ENCODE assay signal across 23 cellular contexts in the genomic region with DNA sequence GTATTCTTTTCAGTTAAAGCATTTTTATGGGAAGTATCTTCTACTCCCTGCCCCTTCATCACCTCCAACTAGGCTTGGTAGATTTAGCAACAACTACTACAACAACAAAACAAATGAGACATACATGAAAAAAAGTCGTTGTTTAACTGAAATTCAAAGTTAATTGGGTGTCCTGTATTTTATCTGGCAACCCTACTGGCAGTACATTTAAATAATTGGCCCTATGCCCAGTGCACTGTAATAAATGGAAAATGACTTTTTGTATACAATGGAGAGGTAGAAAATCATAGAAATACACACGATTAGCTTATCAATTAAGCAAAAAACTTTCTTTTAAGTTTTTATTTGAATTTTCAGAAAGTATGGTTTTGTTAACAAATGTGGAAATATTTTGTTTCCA. TPM values are rescaled to one million over a fixed set of nuclear protein-coding genes. Genes with fewer than 3 reads are reported as not detected.
DNase-seq lines count a peak whose midpoint lies in the region; ATAC-seq and TF ChIP-seq lines count a peak whose summit lies in the region.
"Had no signal": no experiment of that assay in that cellular context is flagged by ENCODE, and none has a peak within 500 bp of the region (broad histone marks: within the 10 kb centered on the region; RNA-seq: fewer than 3 reads in every experiment).

No MANE protein-coding gene starts in this region.

- no peak overlapping the region for H3K27ac ChIP-seq in body of pancreas
- H3K27ac ChIP-seq: skin epidermis, stomach had no signal

- TF ChIP-seq POLR2A in body of pancreas (IDR thresholded peaks at IDR 0.05) = no peak

- H3K9me3 ChIP-seq in body of pancreas = no peaks in the 10 kb centered on the region
- H3K9me3 ChIP-seq: stomach had no signal

- H3K36me3 Mint-ChIP-seq in activated T-cell treated with anti-CD3 and anti-CD28 coated beads, Interleukin-2, amount 50 U/mL, for 24 hours (ENCODE audit: low read depth) = no peaks in the 10 kb centered on the region
- H3K36me3 Mint-ChIP-seq: activated CD8-positive, alpha-beta memory T cell treated with anti-CD3 and anti-CD28 coated beads, Interleukin-2, amount 10 ng/mL, durations not matched to agents 7 days and 5 days had no signal

- H3K9me3 Mint-ChIP-seq in activated T-cell treated with anti-CD3 and anti-CD28 coated beads, Interleukin-2, amount 50 U/mL, for 24 hours = no peaks in the 10 kb centered on the region
- H3K9me3 Mint-ChIP-seq: activated T-helper 2 cell treated with anti-CD3 and anti-CD28 coated beads, Interferon-gamma antibody, Interleukin-2, Interleukin-4, amounts not matched to agents 10 μg/mL and 5 μg/mL and 100 μg/mL, durations not matched to agents 14 hours and 24 hours and 36 hours; central memory CD8-positive, alpha-beta T cell; H9; nephron progenitor cell had no signal

- H3K36me3 ChIP-seq in body of pancreas (replicated peaks in 1 of 2; ENCODE audit: insufficient read depth in 1 of 2, low read depth in 2 of 2) = no peaks in the 10 kb centered on the region
- H3K36me3 ChIP-seq: stomach had no signal

- H3K27me3 Mint-ChIP-seq in activated T-cell treated with anti-CD3 and anti-CD28 coated beads, Interleukin-2, amount 50 U/mL, for 24 hours = peaks cover 36% of the 10 kb centered on the region

- 20 to 33% methylated on average over 2 of the region's 2 CpGs for WGBS in body of pancreas, 2 donors

- H3K4me3 ChIP-seq in epithelial cell of esophagus (ENCODE audit: low read length) = no peak overlapping the region
- no peak overlapping the region for H3K4me3 ChIP-seq in body of pancreas
- H3K4me3 ChIP-seq: skin epidermis, stomach had no signal

- DNase-seq in DMS 273 (lab: John Stamatoyannopoulos, UW; ENCODE audit: unreplicated experiment) = peak; percentile 59
- DNase-seq in DMS 273 treated with DMSO at 0.1 percent for 48 hours (lab: John Stamatoyannopoulos, UW) = no peak
- peak; percentile 16 for DNase-seq in H4 (ENCODE audit: low spot score)
- peak; percentile 38 for DNase-seq in OCI-M1 (lab: John Stamatoyannopoulos, UW)
- DNase-seq in epithelial cell of esophagus (ENCODE audit: low read depth) = peak; percentile 6
- DNase-seq in D341Med (ENCODE audit: low spot score) = no peak
- DNase-seq in body of pancreas = no peak
- no peak for DNase-seq in activated T-cell treated with anti-CD3 and anti-CD28 coated beads, Interleukin-2, amount 50 U/mL, for 24 hours
- DNase-seq: 8988T; activated CD4-positive, alpha-beta T cell treated with anti-CD3 and anti-CD28 coated beads for 48 hours; activated CD8-positive, alpha-beta memory T cell treated with anti-CD3 and anti-CD28 coated beads, Interleukin-2, amount 10 ng/mL, durations not matched to agents 7 days and 5 days; effector memory CD4-positive, alpha-beta T cell; H9; head of caudate nucleus; nephron progenitor cell; posterior cingulate gyrus; stimulated activated CD4-positive, alpha-beta T cell treated with anti-CD3 and anti-CD28 coated beads, Interleukin-2, amount 100 ng/mL, for 48 hours; stomach; trophoblast cell had no signal

- intact Hi-C loops in body of pancreas (cut with DNase I) = no loop called here

- H3K27me3 ChIP-seq in body of pancreas = peaks cover 0 to 3% of the 10 kb centered on the region in 2 donors
- H3K27me3 ChIP-seq: stomach had no signal

- no peaks in the 10 kb centered on the region for H3K4me1 Mint-ChIP-seq in activated T-cell treated with anti-CD3 and anti-CD28 coated beads, Interleukin-2, amount 50 U/mL, for 24 hours (ENCODE audit: low read depth)
- H3K4me1 Mint-ChIP-seq: activated CD8-positive, alpha-beta memory T cell treated with anti-CD3 and anti-CD28 coated beads, Interleukin-2, amount 10 ng/mL, durations not matched to agents 7 days and 5 days; central memory CD8-positive, alpha-beta T cell; nephron progenitor cell had no signal

- TF ChIP-seq CTCF in epithelial cell of esophagus (IDR thresholded peaks at IDR 0.05; ENCODE audit: insufficient read depth, low read depth, low read length, missing control alignments) (no peak), body of pancreas (IDR thresholded peaks at IDR 0.05) (no peak)

- H3K4me1 ChIP-seq in body of pancreas = no peaks in the 10 kb centered on the region

- H3K4me3 Mint-ChIP-seq in activated T-cell treated with anti-CD3 and anti-CD28 coated beads, Interleukin-2, amount 50 U/mL, for 24 hours = no peak overlapping the region
- H3K4me3 Mint-ChIP-seq: activated CD8-positive, alpha-beta memory T cell treated with anti-CD3 and anti-CD28 coated beads, Interleukin-2, amount 10 ng/mL, durations not matched to agents 7 days and 5 days; central memory CD8-positive, alpha-beta T cell; H9; nephron progenitor cell had no signal

- no peak overlapping the region for H3K27ac Mint-ChIP-seq in activated T-cell treated with anti-CD3 and anti-CD28 coated beads, Interleukin-2, amount 50 U/mL, for 24 hours
- H3K27ac Mint-ChIP-seq: activated CD8-positive, alpha-beta memory T cell treated with anti-CD3 and anti-CD28 coated beads, Interleukin-2, amount 10 ng/mL, durations not matched to agents 7 days and 5 days; activated T-helper 2 cell treated with anti-CD3 and anti-CD28 coated beads, Interferon-gamma antibody, Interleukin-2, Interleukin-4, amounts not matched to agents 10 μg/mL and 5 μg/mL and 100 μg/mL, durations not matched to agents 14 hours and 24 hours and 36 hours; H9; nephron progenitor cell had no signal

- no peak for ATAC-seq in body of pancreas
- ATAC-seq: activated CD8-positive, alpha-beta memory T cell treated with anti-CD3 and anti-CD28 coated beads, Interleukin-2, amount 10 ng/mL, durations not matched to agents 7 days and 5 days; left lobe of liver had no signal

RNA-seq across cellular contexts. Expression of a gene that starts 21.4 kb away (rescaled TPM):
- 2.5 and 4.6 TPM in 2 replicates for total RNA-seq in H4 (2014; rRNA removed; shearing (Covaris generic))
- 1 to 10 TPM; 1.3 to 2.3 TPM for total RNA-seq in body of pancreas

RNA-seq across cellular contexts. Expression of a gene that starts 49.3 kb away (rescaled TPM):
- total RNA-seq in H4 (2014; rRNA removed; shearing (Covaris generic)) = not detected in 2 replicates
- not detected for total RNA-seq in body of pancreas
- total RNA-seq: activated CD8-positive, alpha-beta memory T cell treated with anti-CD3 and anti-CD28 coated beads, Interleukin-2, amount 10 ng/mL, durations not matched to agents 7 days and 5 days; activated T-helper 2 cell treated with anti-CD3 and anti-CD28 coated beads, Interferon-gamma antibody, Interleukin-2, Interleukin-4, amounts not matched to agents 10 μg/mL and 5 μg/mL and 100 μg/mL, durations not matched to agents 14 hours and 24 hours and 36 hours; H9; left lobe of liver; stomach had no signal

Comparison
In these comparisons a context has a peak if more than half of its experiments do, and no peak if none do; other contexts are left out.
1. DNase-seq: peak in DMS 273 (single experiment), H4 (single experiment), OCI-M1 (single experiment) and epithelial cell of esophagus (single experiment); none in DMS 273 treated with DMSO at 0.1 percent for 48 hours (single experiment), D341Med (single experiment), body of pancreas (0 of 4) and activated T-cell treated with anti-CD3 and anti-CD28 coated beads, Interleukin-2, amount 50 U/mL, for 24 hours (single experiment).